Comparison of ENCODE assay signal across 8 cellular contexts in genomic region chr20:50286609-50287008, GRCh38.
DNase-seq lines count a peak whose midpoint lies in the region; ATAC-seq and TF ChIP-seq lines count a peak whose summit lies in the region.

No MANE protein-coding gene starts in this region.

- ATAC-seq in GM18517 (IDR thresholded peaks at IDR 0.05; ENCODE audit: unreplicated experiment) (peak; percentile 33), Panc1 (peak; percentile 44; the same call in 1 of the 2 replicates), GM19467 (IDR thresholded peaks at IDR 0.05; ENCODE audit: unreplicated experiment) (no peak)
- ATAC-seq in activated naive CD8-positive, alpha-beta T cell treated with anti-CD3 and anti-CD28 coated beads, Interleukin-2, amount 50 U/mL, for 24 hours = no peak

- POLR2A ChIA-PET in Panc1 (lab: Charles Lee) = no interaction called here

- H3K4me3 ChIP-seq in Panc1 (ENCODE audit: low read depth in 2 of 2, low read length in 2 of 2) = peak overlapping the region; percentile 5 to 30; a peak in 3 of 4 replicates
- no peak overlapping the region for H3K4me3 ChIP-seq in foreskin fibroblast (ENCODE audit: low read depth in 1 of 2, low read length in 2 of 2)
- H3K4me3 ChIP-seq in skin epidermis = no peak overlapping the region
- H3K4me3 ChIP-seq in endodermal cell (ENCODE audit: low read length) = no peak overlapping the region

- BruUV-seq in Panc1 (replicated peaks; lab: Mats Ljungman, UMichigan) = no TSS peak

- no peak overlapping the region for H3K4me3 Mint-ChIP-seq in activated naive CD8-positive, alpha-beta T cell treated with anti-CD3 and anti-CD28 coated beads, Interleukin-2, amount 50 U/mL, for 24 hours
- no peak overlapping the region for H3K4me3 Mint-ChIP-seq in endodermal cell

- 90 to 94% methylated on average over 11 of the region's 11 CpGs for WGBS in endodermal cell (ENCODE audit: insufficient coverage in 1 of 2, insufficient read length in 1 of 2), 2 experiments

- no peaks in the 10 kb centered on the region for H3K36me3 ChIP-seq in Panc1 (ENCODE audit: control insufficient read depth, insufficient read depth, low read length)
- no peaks in the 10 kb centered on the region for H3K36me3 ChIP-seq in endodermal cell (ENCODE audit: control insufficient read depth, insufficient read depth, low read length)

- H3K9me3 Mint-ChIP-seq in activated naive CD8-positive, alpha-beta T cell treated with anti-CD3 and anti-CD28 coated beads, Interleukin-2, amount 50 U/mL, for 24 hours = no peaks in the 10 kb centered on the region
- no peaks in the 10 kb centered on the region for H3K9me3 Mint-ChIP-seq in endodermal cell

- peaks cover 24% of the 10 kb centered on the region for H3K27me3 Mint-ChIP-seq in activated naive CD8-positive, alpha-beta T cell treated with anti-CD3 and anti-CD28 coated beads, Interleukin-2, amount 50 U/mL, for 24 hours
- no peaks in the 10 kb centered on the region for H3K27me3 Mint-ChIP-seq in endodermal cell (ENCODE audit: insufficient read depth)

- no peak for DNase-seq in Panc1 (ENCODE audit: low read depth, low spot score)
- peak; percentile 94 to 96 for DNase-seq in foreskin fibroblast
- no peak for DNase-seq in activated naive CD8-positive, alpha-beta T cell treated with anti-CD3 and anti-CD28 coated beads, Interleukin-2, amount 50 U/mL, for 24 hours
- DNase-seq in COLO829 (ENCODE audit: low spot score) = no peak
- no peak for DNase-seq in endodermal cell

- H3K9me3 ChIP-seq in Panc1 (ENCODE audit: control insufficient read depth, insufficient read depth, low read depth, low read length) (no peaks in the 10 kb centered on the region), endodermal cell (ENCODE audit: control insufficient read depth, low read length) (no peaks in the 10 kb centered on the region)

- in situ Hi-C loops in Panc1 (cut with HindIII; ENCODE audit: low pct_unique_long_range_greater_than_20kb, low sequenced_read_pairs) = loop anchor here (5.0 kb wide), 1 partner anchor 41 kb away; no protein-coding TSS in a partner anchor

- intact Hi-C loops in Panc1 (cut with micrococcal nuclease; ENCODE audit: unreplicated experiment) = no loop called here

- H3K27ac Mint-ChIP-seq in activated naive CD8-positive, alpha-beta T cell treated with anti-CD3 and anti-CD28 coated beads, Interleukin-2, amount 50 U/mL, for 24 hours = no peak overlapping the region
- no peak overlapping the region for H3K27ac Mint-ChIP-seq in endodermal cell

- H3K4me1 ChIP-seq in Panc1 (ENCODE audit: control insufficient read depth, insufficient read depth, low read length) (peaks cover 37% of the 10 kb centered on the region), endodermal cell (ENCODE audit: control insufficient read depth, insufficient read depth, low read length) (no peaks in the 10 kb centered on the region)

- H3K27me3 ChIP-seq in Panc1 (ENCODE audit: control insufficient read depth, insufficient read depth, low read length) (no peaks in the 10 kb centered on the region), endodermal cell (ENCODE audit: control insufficient read depth, insufficient read depth, low read length, poor library complexity, severe bottlenecking) (no peaks in the 10 kb centered on the region)

- H3K27ac ChIP-seq in Panc1 (ENCODE audit: low read length) (no peak overlapping the region), skin epidermis (peak overlapping the region in 20 of 21 experiments; percentile 70 to 90 (median 83)), endodermal cell (ENCODE audit: low read depth, low read length) (no peak overlapping the region)

- H3K9ac ChIP-seq in endodermal cell (ENCODE audit: extremely low read depth, low read length, poor library complexity, severe bottlenecking) = no peak overlapping the region

- H3K36me3 Mint-ChIP-seq in activated naive CD8-positive, alpha-beta T cell treated with anti-CD3 and anti-CD28 coated beads, Interleukin-2, amount 50 U/mL, for 24 hours (ENCODE audit: low read depth) = no peaks in the 10 kb centered on the region
- H3K36me3 Mint-ChIP-seq in endodermal cell (ENCODE audit: low read depth) = no peaks in the 10 kb centered on the region

- TF ChIP-seq CTCF in Panc1 (IDR thresholded peaks at IDR 0.05) (no peak), foreskin fibroblast (IDR thresholded peaks at IDR 0.05; ENCODE audit: low read depth, low read length) (no peak), endodermal cell (conservative IDR thresholded peaks at IDR 0.05) (no peak)

- CTCF ChIA-PET in Panc1 (lab: Charles Lee) = no interaction called here

- H3K4me1 Mint-ChIP-seq in activated naive CD8-positive, alpha-beta T cell treated with anti-CD3 and anti-CD28 coated beads, Interleukin-2, amount 50 U/mL, for 24 hours = peaks cover 15% of the 10 kb centered on the region
- H3K4me1 Mint-ChIP-seq in endodermal cell = no peaks in the 10 kb centered on the region

Comparison
In these comparisons a context has a peak if more than half of its experiments do, and no peak if none do; other contexts are left out.
1. ATAC-seq: peak in GM18517 (single experiment) and Panc1 (single experiment); none in GM19467 (single experiment) and activated naive CD8-positive, alpha-beta T cell treated with anti-CD3 and anti-CD28 coated beads, Interleukin-2, amount 50 U/mL, for 24 hours (single experiment).
2. DNase-seq: peak in foreskin fibroblast (2 of 2); none in Panc1 (single experiment), activated naive CD8-positive, alpha-beta T cell treated with anti-CD3 and anti-CD28 coated beads, Interleukin-2, amount 50 U/mL, for 24 hours (single experiment), COLO829 (single experiment) and endodermal cell (single experiment).
3. H3K27ac ChIP-seq: peak in skin epidermis (20 of 21); none in Panc1 (single experiment) and endodermal cell (single experiment).
4. H3K4me3 ChIP-seq: peak in Panc1 (2 of 2); none in foreskin fibroblast (0 of 2), skin epidermis (0 of 7) and endodermal cell (single experiment).